ENCODE assay signal across 13 cellular contexts in genomic region chr16:73173396-73173795, GRCh38.
DNase-seq lines count a peak whose midpoint lies in the region; ATAC-seq, FAIRE-seq and TF ChIP-seq lines count a peak whose summit lies in the region.
"Had no signal": no experiment of that assay in that cellular context is flagged by ENCODE, and none has a peak within 500 bp of the region (broad histone marks: within the 10 kb centered on the region; RNA-seq: fewer than 3 reads in every experiment).

No MANE protein-coding gene starts in this region.

- no peaks in the 10 kb centered on the region for H3K36me3 Mint-ChIP-seq in chondrocyte (ENCODE audit: low read depth)
- H3K36me3 Mint-ChIP-seq in T-helper 2 cell treated with Interferon-gamma antibody and Interleukin-4, amounts not matched to agents 5 μg/mL and 100 μg/mL, for 36 hours (ENCODE audit: low read depth), result no peaks in the 10 kb centered on the region

- intact Hi-C loops in right cardiac atrium (cut with DNase I), result loop anchor here in 2 of 4 donors (5.0 to 10.0 kb wide), 2 partner anchors 109 to 116 kb away; no protein-coding TSS in a partner anchor
- intact Hi-C loops in gastrocnemius medialis (cut with DNase I; ENCODE audit: low total_unique reads), result loop anchor here (5.0 kb wide), 1 partner anchor 81 kb away; no protein-coding TSS in a partner anchor

- no peaks in the 10 kb centered on the region for H3K27me3 Mint-ChIP-seq in chondrocyte (ENCODE audit: low read depth)
- H3K27me3 Mint-ChIP-seq in T-helper 2 cell treated with Interferon-gamma antibody and Interleukin-4, amounts not matched to agents 5 μg/mL and 100 μg/mL, for 36 hours (ENCODE audit: low read depth), result no peaks in the 10 kb centered on the region
- H3K27me3 Mint-ChIP-seq: activated T-cell treated with anti-CD3 and anti-CD28 coated beads, Interleukin-2, amount 50 U/mL, for 24 hours had no signal

- H3K4me3 Mint-ChIP-seq in chondrocyte (ENCODE audit: unreplicated experiment), result peak overlapping the region; percentile 44
- no peak overlapping the region for H3K4me3 Mint-ChIP-seq in T-helper 2 cell treated with Interferon-gamma antibody and Interleukin-4, amounts not matched to agents 5 μg/mL and 100 μg/mL, for 36 hours
- H3K4me3 Mint-ChIP-seq: activated CD4-positive, alpha-beta T cell treated with anti-CD3 and anti-CD28 coated beads, Interleukin-2, amount 10 ng/mL, durations not matched to agents 24 days and 14 days; activated T-cell treated with anti-CD3 and anti-CD28 coated beads, Interleukin-2, amount 50 U/mL, for 24 hours; T-helper 1 cell treated with Interleukin-12 subunit alpha and Interleukin-12 subunit beta and Interleukin-4 antibody, amounts not matched to agents 30 μg/mL and 1 μg/mL, for 36 hours had no signal

- no peaks in the 10 kb centered on the region for H3K4me1 ChIP-seq in right cardiac atrium (ENCODE audit: control insufficient read depth, insufficient read depth, low read length)
- H3K4me1 ChIP-seq in gastrocnemius medialis, result peaks cover 10 to 18% of the 10 kb centered on the region in 2 donors

- peak overlapping the region; percentile 96 for H3K27ac Mint-ChIP-seq in chondrocyte (ENCODE audit: unreplicated experiment)
- H3K27ac Mint-ChIP-seq in T-helper 2 cell treated with Interferon-gamma antibody and Interleukin-4, amounts not matched to agents 5 μg/mL and 100 μg/mL, for 36 hours, result no peak overlapping the region
- H3K27ac Mint-ChIP-seq: activated CD4-positive, alpha-beta T cell treated with anti-CD3 and anti-CD28 coated beads, Interleukin-2, amount 10 ng/mL, durations not matched to agents 24 days and 14 days; activated T-cell treated with anti-CD3 and anti-CD28 coated beads, Interleukin-2, amount 50 U/mL, for 24 hours; T-helper 1 cell treated with Interleukin-12 subunit alpha and Interleukin-12 subunit beta and Interleukin-4 antibody, amounts not matched to agents 30 μg/mL and 1 μg/mL, for 36 hours had no signal

- peaks cover 3% of the 10 kb centered on the region for H3K9me3 Mint-ChIP-seq in chondrocyte (ENCODE audit: low read depth)
- H3K9me3 Mint-ChIP-seq in T-helper 2 cell treated with Interferon-gamma antibody and Interleukin-4, amounts not matched to agents 5 μg/mL and 100 μg/mL, for 36 hours, result no peaks in the 10 kb centered on the region
- H3K9me3 Mint-ChIP-seq: activated CD4-positive, alpha-beta T cell treated with anti-CD3 and anti-CD28 coated beads, Interleukin-2, amount 10 ng/mL, durations not matched to agents 24 days and 14 days; activated T-cell treated with anti-CD3 and anti-CD28 coated beads, Interleukin-2, amount 50 U/mL, for 24 hours; T-helper 1 cell treated with Interleukin-12 subunit alpha and Interleukin-12 subunit beta and Interleukin-4 antibody, amounts not matched to agents 30 μg/mL and 1 μg/mL, for 36 hours had no signal

- no peak for TF ChIP-seq POLR2A in gastrocnemius medialis (IDR thresholded peaks at IDR 0.05)

- peaks cover 63% of the 10 kb centered on the region for H3K4me1 Mint-ChIP-seq in chondrocyte (ENCODE audit: low read depth)
- no peaks in the 10 kb centered on the region for H3K4me1 Mint-ChIP-seq in T-helper 2 cell treated with Interferon-gamma antibody and Interleukin-4, amounts not matched to agents 5 μg/mL and 100 μg/mL, for 36 hours (ENCODE audit: low read depth)
- H3K4me1 Mint-ChIP-seq: activated CD4-positive, alpha-beta T cell treated with anti-CD3 and anti-CD28 coated beads, Interleukin-2, amount 10 ng/mL, durations not matched to agents 24 days and 14 days had no signal

- ATAC-seq in right cardiac atrium (peak in 1 of 2 donors; percentile 19), gastrocnemius medialis (no peak)

- H3K9me3 ChIP-seq in right cardiac atrium (ENCODE audit: control insufficient read depth, low read length), result no peaks in the 10 kb centered on the region
- H3K9me3 ChIP-seq in gastrocnemius medialis, result no peaks in the 10 kb centered on the region

- no peaks in the 10 kb centered on the region for H3K36me3 ChIP-seq in gastrocnemius medialis

- H3K4me3 ChIP-seq in right cardiac atrium (ENCODE audit: low read length) (peak overlapping the region; percentile 19), gastrocnemius medialis (peak overlapping the region in 1 of 4 donors; percentile 15)
- H3K4me3 ChIP-seq: PC-9 had no signal

- TF ChIP-seq CTCF in chondrocyte (IDR thresholded peaks at IDR 0.05) (no peak), gastrocnemius medialis (IDR thresholded peaks at IDR 0.05 in 4 of 5, conservative IDR thresholded peaks at IDR 0.05 in 1 of 5) (no peak)

- no peak for FAIRE-seq in RCC 7860 (lab: Jason Lieb, UNC)
- FAIRE-seq: islet of Langerhans had no signal

- in situ Hi-C loops in gastrocnemius medialis (cut with MboI; ENCODE audit: low sequenced_read_pairs in 4 of 4), result no loop called here

- WGBS in right cardiac atrium, result 36% methylated on average over 11 of the region's 11 CpGs

- no peaks in the 10 kb centered on the region for H3K27me3 ChIP-seq in right cardiac atrium (ENCODE audit: control insufficient read depth, insufficient read depth)
- H3K27me3 ChIP-seq in gastrocnemius medialis, result peaks cover 0 to 3% (median 0%) of the 10 kb centered on the region in 3 donors

- peak overlapping the region; percentile 48 for H3K27ac ChIP-seq in right cardiac atrium (ENCODE audit: low read length)
- peak overlapping the region; percentile 52 to 63 (median 60) for H3K27ac ChIP-seq in gastrocnemius medialis
- H3K27ac ChIP-seq: PC-9 had no signal

- DNase-seq in AG08395 (ENCODE audit: low spot score), result peak; percentile 6
- DNase-seq in chondrocyte (ENCODE audit: low spot score), result no peak
- peak in 1 of 3 donors; percentile 48 for DNase-seq in right cardiac atrium
- DNase-seq in gastrocnemius medialis, result no peak
- DNase-seq in T-helper 2 cell treated with Interferon-gamma antibody and Interleukin-4, amounts not matched to agents 5 μg/mL and 100 μg/mL, for 36 hours (ENCODE audit: low spot score), result no peak
- no peak for DNase-seq in SK-N-DZ (ENCODE audit: low spot score)
- no peak for DNase-seq in T-helper 9 cell
- DNase-seq in RCC 7860 (ENCODE audit: low spot score), result no peak
- DNase-seq: activated CD4-positive, alpha-beta T cell treated with anti-CD3 and anti-CD28 coated beads, Interleukin-2, amount 10 ng/mL, durations not matched to agents 24 days and 14 days; activated T-cell treated with anti-CD3 and anti-CD28 coated beads, Interleukin-2, amount 50 U/mL, for 24 hours; PC-9 had no signal
